In genomic region chr7:117186631-117187030, GRCh38 we compare ENCODE assay signal across 23 cellular contexts.
"Had no signal": no experiment of that assay in that cellular context is flagged by ENCODE, and none has a peak within 500 bp of the region (broad histone marks: within the 10 kb centered on the region; RNA-seq: fewer than 3 reads in every experiment).

No MANE protein-coding gene starts in this region.

- H3K27me3 ChIP-seq: body of pancreas had no signal

- H3K4me1 ChIP-seq: body of pancreas had no signal

- ATAC-seq: activated CD8-positive, alpha-beta memory T cell treated with anti-CD3 and anti-CD28 coated beads, Interleukin-2, amount 10 ng/mL, durations not matched to agents 7 days and 5 days; activated naive CD4-positive, alpha-beta T cell treated with anti-CD3 and anti-CD28 coated beads, Interleukin-2, amount 50 U/mL, for 72 hours; body of pancreas; Panc1; Right ventricle myocardium inferior; T-helper 17 cell; WTC11 had no signal

- DNase-seq: activated CD4-positive, alpha-beta T cell treated with anti-CD3 and anti-CD28 coated beads for 1 hour; activated CD4-positive, alpha-beta T cell treated with anti-CD3 and anti-CD28 coated beads, Interleukin-2, amount 10 ng/mL, durations not matched to agents 24 days and 14 days; activated CD4-positive, alpha-beta T cell treated with anti-CD3 and anti-CD28 coated beads, Interleukin-2, amount 50 U/mL, for 48 hours; activated CD8-positive, alpha-beta memory T cell treated with anti-CD3 and anti-CD28 coated beads, Interleukin-2, amount 10 ng/mL, durations not matched to agents 7 days and 5 days; activated effector memory CD4-positive, alpha-beta T cell treated with Interleukin-2 at 50 U/mL for 16 hours; activated naive CD4-positive, alpha-beta T cell; activated T-cell treated with anti-CD3 and anti-CD28 coated beads, Interleukin-2, amount 50 U/mL, for 24 hours; body of pancreas; Kasumi-1; KBM-7; NCI-H1048; NCI-H1417; NCI-H1930; NCI-H2171 treated with DMSO at 0.1 percent for 48 hours; NCI-H526; NCI-H774; RPMI8226; T-helper 17 cell; T-helper 9 cell had no signal

- H3K27ac ChIP-seq: body of pancreas had no signal

- H3K4me3 ChIP-seq: body of pancreas had no signal
